8 cellular contexts compared by ENCODE assay signal in the genomic region with DNA sequence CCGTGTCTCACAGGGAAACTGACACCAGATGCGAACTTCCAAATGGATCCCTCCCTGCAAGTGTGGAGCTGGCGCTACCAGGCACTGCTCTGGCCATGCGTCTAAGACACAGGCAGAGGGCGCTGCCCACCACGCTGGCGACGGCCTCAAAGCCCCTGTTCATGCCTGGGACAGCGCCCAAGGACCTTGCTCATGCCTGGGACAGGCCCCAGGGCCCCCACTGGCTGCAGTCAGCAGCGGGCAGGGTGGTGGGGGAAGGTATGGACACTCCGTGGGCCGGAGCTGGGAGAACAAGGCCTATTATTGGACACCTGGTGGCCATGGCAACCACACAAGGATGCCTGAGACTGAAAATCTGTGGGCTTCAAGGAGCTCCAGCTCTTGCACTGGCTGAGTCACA. TPM values are rescaled to one million over a fixed set of nuclear protein-coding genes. Genes with fewer than 3 reads are reported as not detected.
DNase-seq lines count a peak whose midpoint lies in the region; ATAC-seq and TF ChIP-seq lines count a peak whose summit lies in the region.

No MANE protein-coding gene starts in this region.

- peak overlapping the region; percentile 30 for H2AFZ ChIP-seq in parathyroid adenoma

- H3K9ac ChIP-seq in parathyroid adenoma = no peak overlapping the region

- intact Hi-C loops in activated naive CD4-positive, alpha-beta T cell treated with anti-CD3 and anti-CD28 coated beads for 36 hours (cut with micrococcal nuclease) = loop anchor here (1.0 to 2.0 kb wide), 3 partner anchors 29 to 88 kb away; no protein-coding TSS in a partner anchor

- no peaks in the 10 kb centered on the region for H3K36me3 Mint-ChIP-seq in activated naive CD4-positive, alpha-beta T cell treated with anti-CD3 and anti-CD28 coated beads for 36 hours (ENCODE audit: low read depth)

- no peak overlapping the region for H3K27ac ChIP-seq in parathyroid adenoma

- no peaks in the 10 kb centered on the region for H3K79me2 ChIP-seq in parathyroid adenoma

- no peak overlapping the region for H3K27ac Mint-ChIP-seq in activated naive CD4-positive, alpha-beta T cell treated with anti-CD3 and anti-CD28 coated beads for 36 hours

- DNase-seq in CD1c-positive myeloid dendritic cell (ENCODE audit: extremely low spot score) (peak; percentile 82), H4 (ENCODE audit: low spot score) (peak; percentile 67), RPMI7951 (ENCODE audit: low read depth) (peak; percentile 76), globus pallidus (ENCODE audit: low spot score) (peak; percentile 65), Kasumi-1 (lab: John Stamatoyannopoulos, UW) (no peak)
- peak; percentile 73 for DNase-seq in activated naive CD4-positive, alpha-beta T cell treated with anti-CD3 and anti-CD28 coated beads for 36 hours

- peaks cover 3% of the 10 kb centered on the region for H3K27me3 Mint-ChIP-seq in activated naive CD4-positive, alpha-beta T cell treated with anti-CD3 and anti-CD28 coated beads for 36 hours (ENCODE audit: low read depth)

- no peak overlapping the region for H3K4me3 ChIP-seq in parathyroid adenoma (ENCODE audit: low read depth, low read length)

- CTCF ChIA-PET in activated naive CD4-positive, alpha-beta T cell treated with anti-CD3 and anti-CD28 coated beads for 36 hours (lab: Charles Lee) = interaction anchor here (0.6 to 3.0 kb wide), 17 partner anchors 16 to 96 kb away, joined by 3 to 41 read pairs (median 4); partner anchors contain the start of gene FLYWCH2

- no peaks in the 10 kb centered on the region for H3K9me3 Mint-ChIP-seq in activated naive CD4-positive, alpha-beta T cell treated with anti-CD3 and anti-CD28 coated beads for 36 hours

- no peak for ATAC-seq in HG02852 (IDR thresholded peaks at IDR 0.05; ENCODE audit: unreplicated experiment)

- no peak overlapping the region for H3K4me2 ChIP-seq in parathyroid adenoma (ENCODE audit: low read length)

- H3K4me1 Mint-ChIP-seq in activated naive CD4-positive, alpha-beta T cell treated with anti-CD3 and anti-CD28 coated beads for 36 hours (ENCODE audit: low read depth) = peaks cover 32% of the 10 kb centered on the region

- H3K27me3 ChIP-seq in parathyroid adenoma (ENCODE audit: control insufficient read depth, insufficient read depth, low read length) = no peaks in the 10 kb centered on the region

- H3K36me3 ChIP-seq in parathyroid adenoma (ENCODE audit: control insufficient read depth, insufficient read depth, low read length) = no peaks in the 10 kb centered on the region

- peaks cover 4% of the 10 kb centered on the region for H3K4me1 ChIP-seq in parathyroid adenoma

- TF ChIP-seq CTCF in parathyroid adenoma (IDR thresholded peaks at IDR 0.05) = peak; percentile 93

- no peaks in the 10 kb centered on the region for H3K9me3 ChIP-seq in parathyroid adenoma (ENCODE audit: control insufficient read depth, low read length)

- no peak overlapping the region for H3K4me3 Mint-ChIP-seq in activated naive CD4-positive, alpha-beta T cell treated with anti-CD3 and anti-CD28 coated beads for 36 hours

RNA-seq across cellular contexts. Expression of gene ZG16B, which starts 8.8 kb away (rescaled TPM):
- total RNA-seq in H4 (2014; rRNA removed; shearing (Covaris generic)) = 0.14 TPM in 1 of 2 replicates, not detected in the other
- total RNA-seq in RPMI7951 (2014; rRNA removed; shearing (Covaris generic)) = 0.88 and 1.2 TPM in 2 replicates
- total RNA-seq in activated naive CD4-positive, alpha-beta T cell treated with anti-CD3 and anti-CD28 coated beads for 36 hours = under 1 TPM; 0.22 to 0.64 TPM

RNA-seq across cellular contexts. Expression of gene PRSS22, which starts 19.0 kb away (rescaled TPM):
- total RNA-seq in H4 (2014; rRNA removed; shearing (Covaris generic)) = not detected in 2 replicates
- 0.72 and 0.78 TPM in 2 replicates for total RNA-seq in RPMI7951 (2014; rRNA removed; shearing (Covaris generic))
- not detected for total RNA-seq in activated naive CD4-positive, alpha-beta T cell treated with anti-CD3 and anti-CD28 coated beads for 36 hours

RNA-seq across cellular contexts. Expression of gene PRSS21, which starts 21.9 kb away (rescaled TPM):
- not detected in 2 replicates for total RNA-seq in H4 (2014; rRNA removed; shearing (Covaris generic))
- not detected in 2 replicates for total RNA-seq in RPMI7951 (2014; rRNA removed; shearing (Covaris generic))
- 1 to 10 TPM; 3.3 to 4.1 TPM for total RNA-seq in activated naive CD4-positive, alpha-beta T cell treated with anti-CD3 and anti-CD28 coated beads for 36 hours

RNA-seq across cellular contexts. Expression of gene PRSS41, which starts 40.7 kb away (rescaled TPM):
- total RNA-seq in H4 (2014; rRNA removed; shearing (Covaris generic)) = not detected in 2 replicates
- total RNA-seq in RPMI7951 (2014; rRNA removed; shearing (Covaris generic)) = not detected in 2 replicates
- not detected for total RNA-seq in activated naive CD4-positive, alpha-beta T cell treated with anti-CD3 and anti-CD28 coated beads for 36 hours

RNA-seq across cellular contexts. Expression of gene FLYWCH2, which starts 44.1 kb away (rescaled TPM):
- total RNA-seq in H4 (2014; rRNA removed; shearing (Covaris generic)) = 57.3 and 77.7 TPM in 2 replicates
- total RNA-seq in RPMI7951 (2014; rRNA removed; shearing (Covaris generic)) = 70.4 and 91.8 TPM in 2 replicates
- total RNA-seq in activated naive CD4-positive, alpha-beta T cell treated with anti-CD3 and anti-CD28 coated beads for 36 hours = 10 to 100 TPM; 12.7 to 15.2 TPM

Comparison
In these comparisons a context has a peak if more than half of its experiments do, and no peak if none do; other contexts are left out.
1. DNase-seq: peak in CD1c-positive myeloid dendritic cell (single experiment), H4 (single experiment), RPMI7951 (single experiment), activated naive CD4-positive, alpha-beta T cell treated with anti-CD3 and anti-CD28 coated beads for 36 hours (single experiment) and globus pallidus (single experiment); none in Kasumi-1 (0 of 2).